In the genomic region with DNA sequence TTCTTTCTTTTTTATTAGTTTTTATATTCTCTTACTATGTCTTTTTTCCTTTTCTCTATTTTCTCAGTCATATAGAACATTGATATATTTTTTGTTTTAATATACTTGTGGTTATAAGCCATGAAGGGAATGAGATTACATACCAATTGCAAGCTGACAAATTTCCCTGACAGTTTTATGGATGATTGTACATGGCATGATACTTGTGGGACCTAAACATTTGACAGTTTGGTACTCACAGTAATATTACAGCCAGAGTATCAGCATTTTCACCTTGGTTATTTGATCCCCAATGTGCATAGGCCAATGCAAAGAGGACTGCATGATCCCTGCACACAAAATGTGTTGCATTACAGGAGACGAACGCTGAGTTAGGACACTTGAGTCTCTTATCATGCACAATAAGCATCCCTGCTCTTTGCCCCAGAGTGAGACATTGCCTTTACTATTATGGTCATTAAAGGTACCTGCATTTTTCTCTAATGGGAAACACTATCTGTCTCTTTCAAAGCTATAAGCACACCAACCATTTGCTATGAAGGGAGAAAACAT, we compare ENCODE assay signal across 25 cellular contexts.
"Had no signal": no experiment of that assay in that cellular context is flagged by ENCODE, and none has a peak within 500 bp of the region (broad histone marks: within the 10 kb centered on the region; RNA-seq: fewer than 3 reads in every experiment).

No MANE protein-coding gene starts in this region.

- H3K27ac ChIP-seq: body of pancreas, cardiac muscle cell, heart right ventricle, tibial artery had no signal

- FAIRE-seq: endometrium, keratinocyte, small intestine had no signal

- H3K4me1 Mint-ChIP-seq: activated B cell treated with CpG ODN at 0.5 μM for 24 hours; activated naive CD8-positive, alpha-beta T cell treated with anti-CD3 and anti-CD28 coated beads, Interleukin-2, amount 50 U/mL, for 24 hours; memory B cell; nephron; stimulated activated effector memory CD8-positive, alpha-beta T cell treated with anti-CD3 and anti-CD28 coated beads, Interleukin-12 subunit alpha, Interleukin-12 subunit beta, amount 100 ng/mL, for 72 hours; stimulated activated naive CD8-positive, alpha-beta T cell treated with anti-CD3 and anti-CD28 coated beads, Interleukin-15, amount 100 ng/mL, for 72 hours had no signal

- H3K4me3 Mint-ChIP-seq: activated B cell treated with CpG ODN at 0.5 μM for 24 hours; activated naive CD8-positive, alpha-beta T cell treated with anti-CD3 and anti-CD28 coated beads, Interleukin-2, amount 50 U/mL, for 24 hours; memory B cell; nephron; stimulated activated effector memory CD8-positive, alpha-beta T cell treated with anti-CD3 and anti-CD28 coated beads, Interleukin-12 subunit alpha, Interleukin-12 subunit beta, amount 100 ng/mL, for 72 hours; stimulated activated naive CD8-positive, alpha-beta T cell treated with anti-CD3 and anti-CD28 coated beads, Interleukin-15, amount 100 ng/mL, for 72 hours had no signal

- H3K9me3 ChIP-seq: body of pancreas, tibial artery had no signal

- H3K27ac Mint-ChIP-seq: activated B cell treated with CpG ODN at 0.5 μM for 24 hours; activated naive CD8-positive, alpha-beta T cell treated with anti-CD3 and anti-CD28 coated beads, Interleukin-2, amount 50 U/mL, for 24 hours; memory B cell; stimulated activated effector memory CD8-positive, alpha-beta T cell treated with anti-CD3 and anti-CD28 coated beads, Interleukin-12 subunit alpha, Interleukin-12 subunit beta, amount 100 ng/mL, for 72 hours; stimulated activated naive CD8-positive, alpha-beta T cell treated with anti-CD3 and anti-CD28 coated beads, Interleukin-15, amount 100 ng/mL, for 72 hours had no signal

- DNase-seq: activated B cell treated with CpG ODN at 0.5 μM for 24 hours; activated CD4-positive, alpha-beta T cell treated with anti-CD3 and anti-CD28 coated beads for 4 hours; activated CD4-positive, alpha-beta T cell treated with anti-CD3 and anti-CD28 coated beads, Interleukin-2, amount 50 U/mL, for 48 hours; activated effector memory CD4-positive, alpha-beta T cell treated with Interleukin-2 at 50 U/mL for 16 hours; activated naive CD4-positive, alpha-beta T cell treated with anti-CD3 and anti-CD28 coated beads, Interleukin-2, amount 50 U/mL, for 16 hours; activated naive CD8-positive, alpha-beta T cell treated with anti-CD3 and anti-CD28 coated beads, Interleukin-2, amount 50 U/mL, for 24 hours; activated T-cell treated with anti-CD3 and anti-CD28 coated beads, Interleukin-2, amount 50 U/mL, for 48 hours; anterior cingulate cortex; body of pancreas; cortex of kidney; heart right ventricle; left colon; occipital lobe; posterior cingulate gyrus; small intestine; stimulated activated CD4-positive, alpha-beta T cell treated with anti-CD3 and anti-CD28 coated beads, Interleukin-2, amount 100 ng/mL, for 24 hours; stimulated activated naive CD8-positive, alpha-beta T cell treated with anti-CD3 and anti-CD28 coated beads, Interleukin-15, amount 100 ng/mL, for 72 hours; T1000; tibial artery had no signal

- H3K36me3 ChIP-seq: cardiac muscle cell, heart right ventricle, tibial artery had no signal

- H3K27me3 Mint-ChIP-seq: activated B cell treated with CpG ODN at 0.5 μM for 24 hours; activated naive CD8-positive, alpha-beta T cell treated with anti-CD3 and anti-CD28 coated beads, Interleukin-2, amount 50 U/mL, for 24 hours; memory B cell; stimulated activated naive CD8-positive, alpha-beta T cell treated with anti-CD3 and anti-CD28 coated beads, Interleukin-15, amount 100 ng/mL, for 72 hours had no signal

- H3K36me3 Mint-ChIP-seq: memory B cell; stimulated activated effector memory CD8-positive, alpha-beta T cell treated with anti-CD3 and anti-CD28 coated beads, Interleukin-12 subunit alpha, Interleukin-12 subunit beta, amount 100 ng/mL, for 72 hours had no signal

- ATAC-seq: activated naive CD8-positive, alpha-beta T cell treated with anti-CD3 and anti-CD28 coated beads, Interleukin-2, amount 50 U/mL, for 24 hours; body of pancreas; heart right ventricle; left colon; stimulated activated effector memory CD8-positive, alpha-beta T cell treated with anti-CD3 and anti-CD28 coated beads, Interleukin-12 subunit alpha, Interleukin-12 subunit beta, amount 100 ng/mL, for 72 hours; stimulated activated naive CD8-positive, alpha-beta T cell treated with anti-CD3 and anti-CD28 coated beads, Interleukin-15, amount 100 ng/mL, for 72 hours had no signal

- H3K4me1 ChIP-seq: body of pancreas, heart right ventricle, tibial artery had no signal

- H3K4me3 ChIP-seq: body of pancreas, cardiac muscle cell, heart right ventricle, tibial artery had no signal

- H3K27me3 ChIP-seq: body of pancreas, cardiac muscle cell, heart right ventricle, tibial artery had no signal
